21 cellular contexts compared by ENCODE assay signal in the genomic region with DNA sequence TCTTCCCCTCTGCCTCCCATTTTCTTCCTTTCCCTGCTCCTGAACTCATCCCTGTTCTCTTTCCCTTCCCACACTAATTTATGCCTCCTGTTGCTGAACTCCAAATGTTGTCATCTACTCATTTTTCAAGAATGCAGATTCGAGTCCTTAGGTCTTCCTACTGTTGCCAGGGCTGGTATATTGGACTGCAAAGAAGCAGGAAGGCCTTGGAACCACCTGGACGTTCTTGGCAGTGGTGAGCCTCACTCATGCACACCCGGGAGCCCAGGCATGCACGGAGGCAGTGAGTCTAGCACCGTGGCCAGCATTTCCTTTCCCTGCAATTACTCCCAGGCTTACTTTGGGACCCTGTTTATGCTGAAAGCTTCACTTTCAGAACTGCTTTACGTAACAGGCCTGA.
DNase-seq lines count a peak whose midpoint lies in the region; ATAC-seq and TF ChIP-seq lines count a peak whose summit lies in the region.
"Had no signal": no experiment of that assay in that cellular context is flagged by ENCODE, and none has a peak within 500 bp of the region (broad histone marks: within the 10 kb centered on the region; RNA-seq: fewer than 3 reads in every experiment).

No MANE protein-coding gene starts in this region.

- H3K4me1 Mint-ChIP-seq in WTC11 (peaks cover 9% of the 10 kb centered on the region), glutamatergic neuron (ENCODE audit: low read depth, unreplicated experiment) (peaks cover 15% of the 10 kb centered on the region), neural progenitor cell (peaks cover 22% of the 10 kb centered on the region)
- H3K4me1 Mint-ChIP-seq: CD8-positive, alpha-beta memory T cell had no signal

- no peak overlapping the region for H2AFZ ChIP-seq in neural progenitor cell (replicated peaks)

- H3K79me2 ChIP-seq in neural progenitor cell (ENCODE audit: low read depth): no peaks in the 10 kb centered on the region

- no peaks in the 10 kb centered on the region for H4K20me1 ChIP-seq in neural progenitor cell (ENCODE audit: low read depth)

- CTCF ChIA-PET in WTC11 (lab: Charles Lee): no interaction called here
- CTCF ChIA-PET in GM10248 (lab: Yijun Ruan, JAX): no interaction called here

- no peak overlapping the region for H3K9ac ChIP-seq in neural progenitor cell
- H3K9ac ChIP-seq: KMS-11 had no signal

- H3K27me3 Mint-ChIP-seq in WTC11 (ENCODE audit: low read depth) (no peaks in the 10 kb centered on the region), glutamatergic neuron (ENCODE audit: unreplicated experiment) (peaks cover 5% of the 10 kb centered on the region), neural progenitor cell (ENCODE audit: insufficient read depth, low read depth) (no peaks in the 10 kb centered on the region)

- TF ChIP-seq CTCF in WTC11 (IDR thresholded peaks at IDR 0.05) (no peak), glutamatergic neuron (IDR thresholded peaks at IDR 0.05; ENCODE audit: partially characterized antibody, unreplicated experiment) (no peak), neural progenitor cell (IDR thresholded peaks at IDR 0.05) (no peak), GM10248 (IDR thresholded peaks at IDR 0.05; ENCODE audit: control extremely low read depth, extremely low read depth, low read depth, missing control alignments) (no peak)

- no peaks in the 10 kb centered on the region for H3K27me3 ChIP-seq in neural progenitor cell
- H3K27me3 ChIP-seq: Peyer's patch, SJCRH30 had no signal

- peak; percentile 22; the same call in 1 of the 2 replicates for ATAC-seq in WTC11
- ATAC-seq in HG02970 (IDR thresholded peaks at IDR 0.05; ENCODE audit: low FRiP score, unreplicated experiment): no peak
- ATAC-seq: HCT116 had no signal

- H3K4me2 ChIP-seq in neural progenitor cell: no peak overlapping the region
- H3K4me2 ChIP-seq: KMS-11 had no signal

- H3K4me1 ChIP-seq in neural progenitor cell: peaks cover 25% of the 10 kb centered on the region
- H3K4me1 ChIP-seq: Peyer's patch, SJCRH30 had no signal

- H3K9me3 Mint-ChIP-seq in WTC11: 0 out of 2 replicates have a peak, but pooled peaks cover 3% of the 10 kb centered on the region
- H3K9me3 Mint-ChIP-seq in glutamatergic neuron (ENCODE audit: unreplicated experiment): peaks cover 4% of the 10 kb centered on the region
- no peaks in the 10 kb centered on the region for H3K9me3 Mint-ChIP-seq in neural progenitor cell
- H3K9me3 Mint-ChIP-seq: CD8-positive, alpha-beta memory T cell had no signal

- POLR2A ChIA-PET in WTC11 (lab: Charles Lee): no interaction called here
- POLR2A ChIA-PET in GM10248 (lab: Yijun Ruan, JAX): no interaction called here

- H3K27ac Mint-ChIP-seq in WTC11 (peak overlapping the region; percentile 23; the same call in 1 of the 2 replicates), glutamatergic neuron (ENCODE audit: unreplicated experiment) (peak overlapping the region; percentile 67), neural progenitor cell (peak overlapping the region; percentile 24)
- H3K27ac Mint-ChIP-seq: CD8-positive, alpha-beta memory T cell had no signal

- no peaks in the 10 kb centered on the region for H3K9me3 ChIP-seq in neural progenitor cell (ENCODE audit: low read depth)
- H3K9me3 ChIP-seq: Peyer's patch, SJCRH30 had no signal

- H3K36me3 Mint-ChIP-seq in WTC11 (no peaks in the 10 kb centered on the region), glutamatergic neuron (ENCODE audit: unreplicated experiment) (no peaks in the 10 kb centered on the region), neural progenitor cell (peaks cover 3% of the 10 kb centered on the region)
- H3K36me3 Mint-ChIP-seq: CD8-positive, alpha-beta memory T cell had no signal

- no peak overlapping the region for H3K4me3 Mint-ChIP-seq in WTC11
- H3K4me3 Mint-ChIP-seq in glutamatergic neuron (ENCODE audit: unreplicated experiment): no peak overlapping the region
- H3K4me3 Mint-ChIP-seq in neural progenitor cell: no peak overlapping the region
- H3K4me3 Mint-ChIP-seq: CD8-positive, alpha-beta memory T cell had no signal

- peaks cover 3% of the 10 kb centered on the region for H3F3A ChIP-seq in neural progenitor cell (ENCODE audit: low read depth)

- no peaks in the 10 kb centered on the region for H3K36me3 ChIP-seq in neural progenitor cell
- H3K36me3 ChIP-seq: Peyer's patch, SJCRH30 had no signal

- DNase-seq in AG20443 (ENCODE audit: low spot score) (peak; percentile 28), WTC11 (ENCODE audit: low spot score) (no peak), glutamatergic neuron (no peak), neural progenitor cell (ENCODE audit: low spot score) (no peak), GM10248 (ENCODE audit: extremely low spot score) (no peak)
- no peak for DNase-seq in activated CD4-positive, alpha-beta T cell treated with anti-CD3 and anti-CD28 coated beads for 1 hour
- DNase-seq: 8988T; CD8-positive, alpha-beta memory T cell; GDM1; MV-4-11; NCI-H1105 treated with DMSO at 0.1 percent for 48 hours; NCI-H2081 treated with DMSO at 0.1 percent for 48 hours; NCI-H2171 treated with DMSO at 0.1 percent for 48 hours; NCI-H524 treated with DMSO at 0.1 percent for 48 hours; NCI-H82; Peyer's patch; SJCRH30 had no signal

- H3K27ac ChIP-seq in neural progenitor cell: no peak overlapping the region
- H3K27ac ChIP-seq: C4-2B, KMS-11, Peyer's patch, SJCRH30 had no signal

- H3K4me3 ChIP-seq in neural progenitor cell: no peak overlapping the region
- H3K4me3 ChIP-seq: Peyer's patch, SJCRH30 had no signal

TF ChIP-seq in WTC11, 78 proteins besides CTCF, POLR2A, EP300 and RAD21:
- TF ChIP-seq, protein P1, sequence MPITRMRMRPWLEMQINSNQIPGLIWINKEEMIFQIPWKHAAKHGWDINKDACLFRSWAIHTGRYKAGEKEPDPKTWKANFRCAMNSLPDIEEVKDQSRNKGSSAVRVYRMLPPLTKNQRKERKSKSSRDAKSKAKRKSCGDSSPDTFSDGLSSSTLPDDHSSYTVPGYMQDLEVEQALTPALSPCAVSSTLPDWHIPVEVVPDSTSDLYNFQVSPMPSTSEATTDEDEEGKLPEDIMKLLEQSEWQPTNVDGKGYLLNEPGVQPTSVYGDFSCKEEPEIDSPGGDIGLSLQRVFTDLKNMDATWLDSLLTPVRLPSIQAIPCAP (CRISPR knock-in tag; IDR thresholded peaks at IDR 0.05): no peak
- TF ChIP-seq, protein P2, sequence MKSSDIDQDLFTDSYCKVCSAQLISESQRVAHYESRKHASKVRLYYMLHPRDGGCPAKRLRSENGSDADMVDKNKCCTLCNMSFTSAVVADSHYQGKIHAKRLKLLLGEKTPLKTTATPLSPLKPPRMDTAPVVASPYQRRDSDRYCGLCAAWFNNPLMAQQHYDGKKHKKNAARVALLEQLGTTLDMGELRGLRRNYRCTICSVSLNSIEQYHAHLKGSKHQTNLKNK (CRISPR knock-in tag; IDR thresholded peaks at IDR 0.05): no peak
- TF ChIP-seq FOXJ3 (CRISPR knock-in tag; IDR thresholded peaks at IDR 0.05; ENCODE audit: borderline replicate concordance) (no peak), TP53 (CRISPR knock-in tag; IDR thresholded peaks at IDR 0.05) (no peak)
